10 cellular contexts compared by ENCODE assay signal in genomic region chr20:1467082-1467354, GRCh38. TPM values are rescaled to one million over a fixed set of nuclear protein-coding genes. Genes with fewer than 3 reads are reported as not detected.
DNase-seq lines count a peak whose midpoint lies in the region; ATAC-seq and TF ChIP-seq lines count a peak whose summit lies in the region.
"Had no signal": no experiment of that assay in that cellular context is flagged by ENCODE, and none has a peak within 500 bp of the region (broad histone marks: within the 10 kb centered on the region; RNA-seq: fewer than 3 reads in every experiment).

No MANE protein-coding gene starts in this region.

- DNase-seq in HAP-1 (ENCODE audit: low spot score in 2 of 2) (no peak), smooth muscle cell (lab: John Stamatoyannopoulos, UW; ENCODE audit: unreplicated experiment) (no peak), RKO (ENCODE audit: low spot score) (no peak)
- DNase-seq in activated effector memory CD4-positive, alpha-beta T cell treated with anti-CD3 and anti-CD28 coated beads, Interleukin-2, amount 50 U/mL, for 16 hours: no peak

- no peaks in the 10 kb centered on the region for H3K9me2 ChIP-seq in SU-DHL-6 (replicated peaks; ENCODE audit: insufficient read depth, low read length)

- H3K4me3 ChIP-seq in HAP-1 (peak overlapping the region; percentile 15), SU-DHL-6 (ENCODE audit: insufficient read depth, low read length, poor library complexity, severe bottlenecking) (peak overlapping the region; percentile 29), iPS-15b (ENCODE audit: low read depth, low read length) (peak overlapping the region; percentile 33), smooth muscle cell (no peak overlapping the region)

- H3K79me2 ChIP-seq in SU-DHL-6 (ENCODE audit: insufficient read depth, low read length) (peaks cover 37% of the 10 kb centered on the region), smooth muscle cell (ENCODE audit: low read depth) (peaks cover 39% of the 10 kb centered on the region)

- H3F3A ChIP-seq in SU-DHL-6 (ENCODE audit: insufficient read depth) (no peaks in the 10 kb centered on the region), smooth muscle cell (ENCODE audit: low read depth) (peaks cover 6% of the 10 kb centered on the region)

- H3K27ac ChIP-seq in SU-DHL-6 (ENCODE audit: low read depth, low read length) (no peak overlapping the region), smooth muscle cell (ENCODE audit: low read depth) (no peak overlapping the region)

- H3K9ac ChIP-seq in SU-DHL-6 (ENCODE audit: low read length) (no peak overlapping the region; the same call in 1 of the 2 replicates), iPS-15b (ENCODE audit: low read depth, low read length) (no peak overlapping the region), smooth muscle cell (ENCODE audit: low read depth) (no peak overlapping the region)

- ATAC-seq in GM21447 (IDR thresholded peaks at IDR 0.05; ENCODE audit: unreplicated experiment): no peak
- ATAC-seq in GM21526 (IDR thresholded peaks at IDR 0.05; ENCODE audit: low FRiP score, unreplicated experiment): no peak

- H3K36me3 ChIP-seq in HAP-1 (replicated peaks) (peaks cover 3% of the 10 kb centered on the region; the same call in 1 of the 2 replicates), SU-DHL-6 (ENCODE audit: low read length) (no peaks in the 10 kb centered on the region), iPS-15b (ENCODE audit: control insufficient read depth, insufficient read depth, low read length) (no peaks in the 10 kb centered on the region), smooth muscle cell (ENCODE audit: low read depth) (no peaks in the 10 kb centered on the region)

- H3K4me1 ChIP-seq in HAP-1: peaks cover 8% of the 10 kb centered on the region
- peaks cover 15% of the 10 kb centered on the region for H3K4me1 ChIP-seq in iPS-15b (ENCODE audit: control insufficient read depth, insufficient read depth, low read length)
- peaks cover 11% of the 10 kb centered on the region for H3K4me1 ChIP-seq in smooth muscle cell (ENCODE audit: low read depth)

- no peaks in the 10 kb centered on the region for H3K9me3 ChIP-seq in HAP-1
- no peaks in the 10 kb centered on the region for H3K9me3 ChIP-seq in SU-DHL-6 (ENCODE audit: insufficient read depth, low read length)
- no peaks in the 10 kb centered on the region for H3K9me3 ChIP-seq in iPS-15b (ENCODE audit: control insufficient read depth, insufficient read depth, low read length)
- H3K9me3 ChIP-seq in smooth muscle cell (replicated peaks; ENCODE audit: low read depth): no peaks in the 10 kb centered on the region

- WGBS in smooth muscle cell (ENCODE audit: low lambda C conversion rate): 11% methylated on average over 7 of the region's 7 CpGs

- H3K4me2 ChIP-seq in SU-DHL-6 (ENCODE audit: low read depth, low read length, poor library complexity, severe bottlenecking) (peak overlapping the region; percentile 23), smooth muscle cell (peak overlapping the region; percentile 55)

- TF ChIP-seq CTCF in SU-DHL-6 (IDR thresholded peaks at IDR 0.05; ENCODE audit: insufficient read depth, low read length, poor library complexity, severe bottlenecking) (no peak), smooth muscle cell (IDR thresholded peaks at IDR 0.05; ENCODE audit: borderline replicate concordance, insufficient read depth, poor library complexity, severe bottlenecking) (no peak)

- H2AFZ ChIP-seq in SU-DHL-6 (ENCODE audit: low read depth, low read length, severe bottlenecking): peak overlapping the region; percentile 84
- no peak overlapping the region for H2AFZ ChIP-seq in smooth muscle cell (ENCODE audit: low read depth)

- no peaks in the 10 kb centered on the region for H4K20me1 ChIP-seq in SU-DHL-6 (ENCODE audit: low read depth, low read length)
- peaks cover 37% of the 10 kb centered on the region for H4K20me1 ChIP-seq in smooth muscle cell (ENCODE audit: low read depth)

- in situ Hi-C loops in HAP-1 (cut with MboI; ENCODE audit: low sequenced_read_pairs): loop anchor here (25.0 kb wide), 1 partner anchor 355 kb away; the partner anchor contains the start of gene PSMF1

- H3K27me3 ChIP-seq in HAP-1 (ENCODE audit: low read depth) (peaks cover 15% of the 10 kb centered on the region), SU-DHL-6 (ENCODE audit: low read length) (no peaks in the 10 kb centered on the region), iPS-15b (ENCODE audit: control insufficient read depth, insufficient read depth, low read length) (no peaks in the 10 kb centered on the region), smooth muscle cell (ENCODE audit: low read depth) (no peaks in the 10 kb centered on the region)

RNA-seq across cellular contexts. Expression of gene NSFL1C, which starts 0.4 kb away (rescaled TPM):
- total RNA-seq in smooth muscle cell: 22.4 and 31.8 TPM in 2 replicates
- polyA plus RNA-seq in smooth muscle cell: 82.9 and 92.4 TPM in 2 replicates

RNA-seq across cellular contexts. Expression of gene SIRPB2, which starts 24.2 kb away (rescaled TPM):
- total RNA-seq in smooth muscle cell: not detected in 2 replicates
- polyA plus RNA-seq in smooth muscle cell: not detected in 2 replicates
- total RNA-seq: HT1080; T-helper 1 cell treated with Interleukin-12 subunit alpha and Interleukin-12 subunit beta and Interleukin-4 antibody, amounts not matched to agents 30 ng/mL and 1 ng/mL, for 36 hours had no signal
